Comparison of ENCODE assay signal across 9 cellular contexts in the genomic region with DNA sequence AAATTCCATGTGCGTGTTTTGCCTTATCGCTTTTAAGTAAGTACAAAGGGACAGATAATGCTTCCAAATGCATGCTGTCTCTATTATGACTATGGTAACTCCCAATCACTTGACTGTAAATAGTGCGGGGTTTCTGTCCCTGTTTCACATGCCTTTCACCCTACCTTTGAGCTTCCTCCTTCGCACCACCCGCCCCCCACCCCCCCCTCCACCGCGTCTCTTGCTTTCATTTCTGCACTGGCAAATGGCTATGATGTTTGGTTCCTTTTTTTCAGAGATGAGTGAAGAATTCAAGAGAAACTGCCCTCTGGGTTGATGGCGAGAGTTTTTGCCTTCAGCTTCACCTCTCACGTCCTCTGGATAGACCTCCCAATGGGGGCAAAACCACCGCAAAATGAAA. TPM values are rescaled to one million over a fixed set of nuclear protein-coding genes. Genes with fewer than 3 reads are reported as not detected.
DNase-seq lines count a peak whose midpoint lies in the region; ATAC-seq and TF ChIP-seq lines count a peak whose summit lies in the region.
"Had no signal": no experiment of that assay in that cellular context is flagged by ENCODE, and none has a peak within 500 bp of the region (broad histone marks: within the 10 kb centered on the region; RNA-seq: fewer than 3 reads in every experiment).

No MANE protein-coding gene starts in this region.

- no peak overlapping the region for H3K56ac ChIP-seq in H9 (ENCODE audit: insufficient read length, low read depth, low read length)

- 10% methylated on average over 10 of the region's 10 CpGs for WGBS in prostate gland
- WGBS in H9 (ENCODE audit: extremely low coverage, insufficient read length, low lambda C conversion rate): no CpG with 5 or more reads among the region's 10 CpGs

- no peak overlapping the region for H2BK20ac ChIP-seq in H9 (ENCODE audit: low read depth, low read length, poor library complexity, severe bottlenecking)

- no peaks in the 10 kb centered on the region for H4K20me1 ChIP-seq in H9 (ENCODE audit: control insufficient read depth, insufficient read depth, insufficient read length)

- H3K27me3 ChIP-seq in prostate gland (replicated peaks; ENCODE audit: insufficient read depth) (no peaks in the 10 kb centered on the region), H9 (ENCODE audit: insufficient read depth, low read length) (no peaks in the 10 kb centered on the region)

- H3K4me1 ChIP-seq in prostate gland (replicated peaks): peaks cover 4% of the 10 kb centered on the region
- no peaks in the 10 kb centered on the region for H3K4me1 ChIP-seq in H9 (ENCODE audit: insufficient read depth, low read length)

- TF ChIP-seq CTCF in GM12865 (IDR thresholded peaks at IDR 0.05; ENCODE audit: insufficient read depth, low read depth, low read length, missing control alignments): no peak
- TF ChIP-seq CTCF in prostate gland (IDR thresholded peaks at IDR 0.05): no peak
- no peak for TF ChIP-seq CTCF in H9 (conservative IDR thresholded peaks at IDR 0.05)

- no peaks in the 10 kb centered on the region for H3K79me2 ChIP-seq in H9 (ENCODE audit: insufficient read depth, low read length)

- H3K9ac ChIP-seq in H9 (ENCODE audit: extremely low read depth, insufficient read length, low read length): no peak overlapping the region

- ATAC-seq in HG03469 (IDR thresholded peaks at IDR 0.05; ENCODE audit: unreplicated experiment) (peak; percentile 48), HG02588 (IDR thresholded peaks at IDR 0.05; ENCODE audit: unreplicated experiment) (no peak)

- no peak for TF ChIP-seq POLR2A in prostate gland (IDR thresholded peaks at IDR 0.05)

- no peaks in the 10 kb centered on the region for H3K9me3 ChIP-seq in prostate gland
- H3K9me3 ChIP-seq in H9 (ENCODE audit: control insufficient read depth, low read depth, low read length): no peaks in the 10 kb centered on the region

- H3K14ac ChIP-seq in H9 (ENCODE audit: insufficient read depth, low read length): no peak overlapping the region

- H4K8ac ChIP-seq in H9 (replicated peaks; ENCODE audit: insufficient read length, low read depth, low read length): no peak overlapping the region

- no peak overlapping the region for H2AK5ac ChIP-seq in H9 (ENCODE audit: insufficient read length, low read length)

- H3K4me3 Mint-ChIP-seq in H9: no peak overlapping the region

- no peak overlapping the region for H3K23ac ChIP-seq in H9 (ENCODE audit: insufficient read length, low read depth, low read length)

- no peak overlapping the region for H2BK15ac ChIP-seq in H9 (ENCODE audit: low read depth, low read length)

- H3K18ac ChIP-seq in H9 (ENCODE audit: insufficient read length, low read depth, low read length): no peak overlapping the region

- peaks cover 1 to 9% (median 3%) of the 10 kb centered on the region in 3 experiments; a peak in 4 of 7 replicates for H3K36me3 Mint-ChIP-seq in H9 (ENCODE audit: insufficient read depth in 1 of 3, low read depth in 3 of 3)

- DNase-seq in GM12865 (ENCODE audit: low read depth) (peak; percentile 20), astrocyte of the hippocampus (ENCODE audit: low read depth, low spot score) (peak; percentile 5), prostate gland (ENCODE audit: low spot score) (no peak), GOT3 (lab: John Stamatoyannopoulos, UW) (no peak), Kasumi-1 (lab: John Stamatoyannopoulos, UW) (no peak), H9 (no peak)
- DNase-seq: NCI-H446 had no signal

- no peak overlapping the region for H2BK120ac ChIP-seq in H9 (ENCODE audit: low read depth, low read length, poor library complexity, severe bottlenecking)

- no peaks in the 10 kb centered on the region for H3K79me1 ChIP-seq in H9 (ENCODE audit: insufficient read depth, low read depth, low read length, poor library complexity, severe bottlenecking)

- H3T11ph ChIP-seq in H9 (ENCODE audit: low read length): no peak overlapping the region

- intact Hi-C loops in prostate gland (cut with DNase I): no loop called here

- H3K4ac ChIP-seq in H9 (ENCODE audit: low read depth, low read length): no peak overlapping the region

- no peak overlapping the region for H2BK12ac ChIP-seq in H9 (ENCODE audit: insufficient read length, low read depth, low read length)

- no peaks in the 10 kb centered on the region for H3K36me3 ChIP-seq in prostate gland

- H3K23me2 ChIP-seq in H9 (ENCODE audit: insufficient read length, low read depth, low read length, poor library complexity, severe bottlenecking): no peaks in the 10 kb centered on the region

- H3K4me1 Mint-ChIP-seq in H9: no peaks in the 10 kb centered on the region

- H3K27ac ChIP-seq in prostate gland: peak overlapping the region in 1 of 2 donors; percentile 2
- no peak overlapping the region for H3K27ac ChIP-seq in H9 (ENCODE audit: insufficient read length, low read depth, low read length)

- no peak overlapping the region for H3K4me3 ChIP-seq in GM12865 (ENCODE audit: low read depth, low read length)
- H3K4me3 ChIP-seq in prostate gland: peak overlapping the region; percentile 9 to 11

- H2BK5ac ChIP-seq in H9 (ENCODE audit: insufficient read length, low read length): no peak overlapping the region

- no peak overlapping the region for H2AFZ ChIP-seq in H9 (ENCODE audit: low read length)

- peaks cover 22% of the 10 kb centered on the region for H3K27me3 Mint-ChIP-seq in H9 (ENCODE audit: low read depth)

- no peak overlapping the region for H4K5ac ChIP-seq in H9 (ENCODE audit: insufficient read length, low read depth, low read length)

- peaks cover 17 to 18% of the 10 kb centered on the region in 2 experiments for H3K9me3 Mint-ChIP-seq in H9

- no peak overlapping the region for H4K91ac ChIP-seq in H9 (ENCODE audit: insufficient read length, low read depth, low read length)

- H3K27ac Mint-ChIP-seq in H9: no peak overlapping the region

- no peak overlapping the region for H3K4me2 ChIP-seq in H9 (ENCODE audit: insufficient read depth, insufficient read length, low read length)

RNA-seq across cellular contexts. Expression of a gene that starts 25.0 kb away (rescaled TPM):
- total RNA-seq in prostate gland (not detected), H9 (2021) (not detected in 2 replicates)

Comparison
In these comparisons a context has a peak if more than half of its experiments do, and no peak if none do; other contexts are left out.
1. DNase-seq: peak in GM12865 (single experiment) and astrocyte of the hippocampus (single experiment); none in prostate gland (single experiment), GOT3 (single experiment), Kasumi-1 (0 of 2) and H9 (single experiment).